30 cellular contexts compared by ENCODE assay signal in the genomic region with DNA sequence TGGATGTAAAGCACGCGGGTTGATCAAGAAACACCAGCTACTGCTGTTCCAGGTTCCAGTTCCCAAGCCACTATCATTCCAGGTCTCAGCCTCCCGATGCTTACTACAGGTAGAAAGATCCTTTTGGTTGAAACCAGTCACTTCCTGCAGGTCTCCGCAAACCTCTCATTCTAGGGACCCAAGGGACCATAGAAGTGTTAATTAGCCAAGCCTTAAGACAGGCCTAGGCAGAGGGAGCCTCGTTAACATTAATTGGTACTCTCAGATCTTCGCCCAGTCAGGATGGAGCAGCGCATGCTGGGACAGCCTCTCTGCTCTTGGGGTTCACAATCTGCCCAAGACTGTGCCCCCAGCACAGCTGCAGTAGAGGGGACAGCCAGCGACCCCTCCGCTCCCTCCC. TPM values are rescaled to one million over a fixed set of nuclear protein-coding genes. Genes with fewer than 3 reads are reported as not detected.
"Had no signal": no experiment of that assay in that cellular context is flagged by ENCODE, and none has a peak within 500 bp of the region (broad histone marks: within the 10 kb centered on the region; RNA-seq: fewer than 3 reads in every experiment).

No MANE protein-coding gene starts in this region.

- H3K9me3 Mint-ChIP-seq: activated CD4-positive, alpha-beta memory T cell treated with anti-CD3 and anti-CD28 coated beads, Interleukin-2, amount 10 ng/mL, durations not matched to agents 7 days and 5 days; activated CD4-positive, alpha-beta T cell treated with anti-CD3 and anti-CD28 coated beads, Interleukin-2, amount 10 ng/mL, durations not matched to agents 7 days and 5 days; activated naive CD4-positive, alpha-beta T cell treated with anti-CD3 and anti-CD28 coated beads, Interleukin-2, amount 50 U/mL, for 24 hours; activated naive CD8-positive, alpha-beta T cell treated with anti-CD3 and anti-CD28 coated beads, Interleukin-2, amount 50 U/mL, for 24 hours; activated T-helper 2 cell treated with anti-CD3 and anti-CD28 coated beads, Interferon-gamma antibody, Interleukin-2, Interleukin-4, amounts not matched to agents 10 μg/mL and 5 μg/mL and 100 μg/mL, durations not matched to agents 14 hours and 24 hours and 36 hours; endodermal cell; memory B cell; naive thymus-derived CD8-positive, alpha-beta T cell had no signal

- H3K27me3 Mint-ChIP-seq: activated naive CD4-positive, alpha-beta T cell treated with anti-CD3 and anti-CD28 coated beads, Interleukin-2, amount 50 U/mL, for 24 hours had no signal

- H3K27ac ChIP-seq: breast epithelium, neutrophil, ovary, prostate gland, tibial nerve had no signal

- H3K36me3 Mint-ChIP-seq: activated naive CD4-positive, alpha-beta T cell treated with anti-CD3 and anti-CD28 coated beads, Interleukin-2, amount 50 U/mL, for 24 hours; memory B cell; naive thymus-derived CD8-positive, alpha-beta T cell had no signal

- H3K27me3 ChIP-seq: breast epithelium, ovary, tibial nerve had no signal

- H3K4me3 Mint-ChIP-seq: activated CD4-positive, alpha-beta memory T cell treated with anti-CD3 and anti-CD28 coated beads, Interleukin-2, amount 10 ng/mL, durations not matched to agents 7 days and 5 days; activated CD4-positive, alpha-beta T cell treated with anti-CD3 and anti-CD28 coated beads, Interleukin-2, amount 10 ng/mL, durations not matched to agents 7 days and 5 days; activated naive CD4-positive, alpha-beta T cell treated with anti-CD3 and anti-CD28 coated beads, Interleukin-2, amount 50 U/mL, for 24 hours; activated naive CD8-positive, alpha-beta T cell treated with anti-CD3 and anti-CD28 coated beads, Interleukin-2, amount 50 U/mL, for 24 hours; endodermal cell; memory B cell; naive thymus-derived CD8-positive, alpha-beta T cell; T-helper 17 cell had no signal

- H3K9me3 ChIP-seq: breast epithelium, neutrophil, ovary, prostate gland, tibial nerve had no signal

- ATAC-seq: esophagus mucosa; naive thymus-derived CD8-positive, alpha-beta T cell; T-helper 17 cell had no signal

- H3K36me3 ChIP-seq: breast epithelium, neutrophil, ovary, prostate gland, tibial nerve had no signal

- H3K4me2 ChIP-seq: smooth muscle cell had no signal

- H3K4me1 Mint-ChIP-seq: activated CD4-positive, alpha-beta memory T cell treated with anti-CD3 and anti-CD28 coated beads, Interleukin-2, amount 10 ng/mL, durations not matched to agents 7 days and 5 days; activated CD4-positive, alpha-beta T cell treated with anti-CD3 and anti-CD28 coated beads, Interleukin-2, amount 10 ng/mL, durations not matched to agents 7 days and 5 days; activated naive CD4-positive, alpha-beta T cell treated with anti-CD3 and anti-CD28 coated beads, Interleukin-2, amount 50 U/mL, for 24 hours; activated naive CD8-positive, alpha-beta T cell treated with anti-CD3 and anti-CD28 coated beads, Interleukin-2, amount 50 U/mL, for 24 hours; memory B cell; naive thymus-derived CD8-positive, alpha-beta T cell; T-helper 17 cell had no signal

- DNase-seq: activated CD4-positive, alpha-beta memory T cell treated with anti-CD3 and anti-CD28 coated beads, Interleukin-2, amount 10 ng/mL, durations not matched to agents 7 days and 5 days; activated CD4-positive, alpha-beta T cell treated with anti-CD3 and anti-CD28 coated beads for 1 hour; activated CD4-positive, alpha-beta T cell treated with anti-CD3 and anti-CD28 coated beads, Interleukin-2, amount 10 ng/mL, durations not matched to agents 7 days and 5 days; activated naive CD8-positive, alpha-beta T cell treated with anti-CD3 and anti-CD28 coated beads, Interleukin-2, amount 50 U/mL, for 24 hours; activated T-cell treated with anti-CD3 and anti-CD28 coated beads, Interleukin-2, amount 50 U/mL, for 48 hours; amygdala; central memory CD4-positive, alpha-beta T cell; endodermal cell; foreskin fibroblast; head of caudate nucleus; hypothalamus; midbrain; naive thymus-derived CD8-positive, alpha-beta T cell; retina; stimulated activated CD4-positive, alpha-beta T cell treated with anti-CD3 and anti-CD28 coated beads, Interleukin-15, amount 100 ng/mL, for 24 hours; stimulated activated CD4-positive, alpha-beta T cell treated with anti-CD3 and anti-CD28 coated beads, Interleukin-2, amount 100 ng/mL, for 24 hours; stimulated activated naive CD4-positive, alpha-beta T cell treated with Interleukin-2 at 50 U/mL for 16 hours; T-helper 17 cell; T1000 had no signal

- H3K27ac Mint-ChIP-seq: activated CD4-positive, alpha-beta memory T cell treated with anti-CD3 and anti-CD28 coated beads, Interleukin-2, amount 10 ng/mL, durations not matched to agents 7 days and 5 days; activated naive CD4-positive, alpha-beta T cell treated with anti-CD3 and anti-CD28 coated beads, Interleukin-2, amount 50 U/mL, for 24 hours; activated naive CD8-positive, alpha-beta T cell treated with anti-CD3 and anti-CD28 coated beads, Interleukin-2, amount 50 U/mL, for 24 hours; activated T-helper 2 cell treated with anti-CD3 and anti-CD28 coated beads, Interferon-gamma antibody, Interleukin-2, Interleukin-4, amounts not matched to agents 10 μg/mL and 5 μg/mL and 100 μg/mL, durations not matched to agents 14 hours and 24 hours and 36 hours; endodermal cell; memory B cell; naive thymus-derived CD8-positive, alpha-beta T cell; T-helper 17 cell had no signal

- H3K4me3 ChIP-seq: breast epithelium, ovary, prostate gland, smooth muscle cell, tibial nerve had no signal

- H3K4me1 ChIP-seq: breast epithelium, prostate gland had no signal

RNA-seq across cellular contexts. Expression of a gene that starts 40.3 kb away (rescaled TPM):
- total RNA-seq: activated CD4-positive, alpha-beta memory T cell treated with anti-CD3 and anti-CD28 coated beads, Interleukin-2, amount 10 ng/mL, durations not matched to agents 7 days and 5 days; activated CD4-positive, alpha-beta T cell treated with anti-CD3 and anti-CD28 coated beads, Interleukin-2, amount 10 ng/mL, durations not matched to agents 7 days and 5 days; activated T-helper 2 cell treated with anti-CD3 and anti-CD28 coated beads, Interferon-gamma antibody, Interleukin-2, Interleukin-4, amounts not matched to agents 10 μg/mL and 5 μg/mL and 100 μg/mL, durations not matched to agents 14 hours and 24 hours and 36 hours; naive thymus-derived CD8-positive, alpha-beta T cell; T-helper 17 cell; temporal lobe had no signal
- polyA plus RNA-seq: smooth muscle cell had no signal
